In the genomic region with DNA sequence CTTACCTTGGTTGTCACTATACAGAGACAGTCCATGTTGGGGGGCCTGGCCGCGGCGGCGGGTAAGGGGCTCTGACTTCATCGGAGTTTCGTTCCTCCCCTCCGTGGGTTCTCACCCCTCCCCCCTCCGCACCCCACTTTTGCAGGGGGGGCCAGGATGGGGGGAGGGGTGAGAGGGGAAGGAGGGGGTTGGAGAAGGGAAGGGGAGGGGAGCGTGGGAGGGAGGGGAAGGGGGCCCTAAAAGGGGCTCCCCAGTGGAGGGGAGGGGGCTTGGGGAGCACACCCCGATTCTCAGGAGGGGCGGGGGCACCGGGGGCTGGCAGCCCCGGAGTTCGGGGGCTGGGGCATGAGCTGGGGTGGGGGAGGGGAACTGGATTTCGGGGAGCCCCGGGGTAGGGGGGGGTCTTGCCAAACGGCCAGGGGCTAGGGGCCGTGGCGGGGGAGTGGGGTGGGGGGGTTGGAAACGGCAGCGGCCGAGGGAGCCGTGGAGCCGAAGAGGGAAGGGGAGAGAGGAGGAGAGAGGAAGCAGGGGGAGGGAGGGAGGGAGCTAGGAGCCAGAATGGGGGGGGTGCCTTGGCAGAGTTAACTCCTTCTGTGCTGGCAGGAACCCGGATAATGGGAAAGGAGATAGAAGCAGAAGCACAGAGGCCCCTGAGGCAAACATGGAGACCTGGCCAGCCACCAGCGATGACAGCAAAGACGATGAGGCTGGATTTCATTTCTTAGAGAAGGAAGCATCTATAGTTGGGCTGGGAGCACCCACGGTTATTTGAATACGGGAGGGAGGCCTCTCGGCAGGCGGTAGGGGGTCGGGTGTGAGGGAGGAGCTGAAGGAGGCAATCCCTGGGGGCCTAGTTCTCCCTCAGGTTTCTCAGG, we compare ENCODE assay signal across 8 cellular contexts. TPM values are rescaled to one million over a fixed set of nuclear protein-coding genes. Genes with fewer than 3 reads are reported as not detected.
A peak's percentile ranks its signal among the peaks of the same experiment; 100 is the strongest.
DNase-seq lines count a peak whose midpoint lies in the region; ATAC-seq and TF ChIP-seq lines count a peak whose summit lies in the region.

No MANE protein-coding gene starts in this region.

- intact Hi-C loops in activated T-helper 1 cell treated with anti-CD3 and anti-CD28 coated beads, Interleukin-12 subunit alpha, Interleukin-12 subunit beta, Interleukin-2, Interleukin-4 antibody, amounts not matched to agents 30 ng/mL and 10 ng/mL and 1 ng/mL, durations not matched to agents 14 hours and 24 hours and 36 hours (cut with micrococcal nuclease): loop anchor here (10.0 kb wide), 1 partner anchor 1807 kb away; the partner anchor contains the start of gene NTN1

- peak overlapping the region; percentile 62 for H2AFZ ChIP-seq in Loucy (ENCODE audit: low read length)

- TF ChIP-seq POLR2A in gastroesophageal sphincter (IDR thresholded peaks at IDR 0.05): no peak

- peak overlapping the region; percentile 77 for H3K4me3 ChIP-seq in DOHH2 (ENCODE audit: low read length)
- peak overlapping the region; percentile 77 for H3K4me3 ChIP-seq in Loucy (ENCODE audit: low read length, poor library complexity, severe bottlenecking)
- peak overlapping the region; percentile 62 for H3K4me3 ChIP-seq in gastroesophageal sphincter

- H3K9me2 ChIP-seq in DOHH2 (replicated peaks; ENCODE audit: control insufficient read depth, low read length) (no peaks in the 10 kb centered on the region), Loucy (replicated peaks; ENCODE audit: low read depth, low read length) (no peaks in the 10 kb centered on the region)

- H3F3A ChIP-seq in DOHH2 (ENCODE audit: control insufficient read depth, insufficient read depth): peaks cover 14% of the 10 kb centered on the region
- H3F3A ChIP-seq in Loucy (ENCODE audit: low read depth): peaks cover 3% of the 10 kb centered on the region; the same call in 1 of the 2 replicates

- no peaks in the 10 kb centered on the region for H3K9me3 Mint-ChIP-seq in activated T-helper 1 cell treated with anti-CD3 and anti-CD28 coated beads, Interleukin-12 subunit alpha, Interleukin-12 subunit beta, Interleukin-2, Interleukin-4 antibody, amounts not matched to agents 30 ng/mL and 10 ng/mL and 1 ng/mL, durations not matched to agents 14 hours and 24 hours and 36 hours
- H3K9me3 Mint-ChIP-seq in progenitor cell of endocrine pancreas (ENCODE audit: low read depth): no peaks in the 10 kb centered on the region

- H3K27ac ChIP-seq in DOHH2 (ENCODE audit: low read depth, low read length): peak overlapping the region; percentile 66
- H3K27ac ChIP-seq in gastroesophageal sphincter: peak overlapping the region; percentile 72 to 98 (median 92)

- TF ChIP-seq CTCF in DOHH2 (IDR thresholded peaks at IDR 0.05; ENCODE audit: low read depth, low read length, poor library complexity, severe bottlenecking) (no peak), Loucy (conservative IDR thresholded peaks at IDR 0.05; ENCODE audit: low read length) (no peak), gastroesophageal sphincter (IDR thresholded peaks at IDR 0.05) (no peak), progenitor cell of endocrine pancreas (IDR thresholded peaks at IDR 0.05; ENCODE audit: unreplicated experiment) (no peak)

- H3K27ac Mint-ChIP-seq in activated T-helper 1 cell treated with anti-CD3 and anti-CD28 coated beads, Interleukin-12 subunit alpha, Interleukin-12 subunit beta, Interleukin-2, Interleukin-4 antibody, amounts not matched to agents 30 ng/mL and 10 ng/mL and 1 ng/mL, durations not matched to agents 14 hours and 24 hours and 36 hours: peak overlapping the region; percentile 75
- H3K27ac Mint-ChIP-seq in progenitor cell of endocrine pancreas: peak overlapping the region; percentile 81

- H3K79me2 ChIP-seq in DOHH2 (ENCODE audit: control insufficient read depth, low read length) (peaks cover 38% of the 10 kb centered on the region), Loucy (ENCODE audit: insufficient read depth, low read length) (peaks cover 37% of the 10 kb centered on the region; the same call in 1 of the 2 replicates)

- TF ChIP-seq EP300 in gastroesophageal sphincter (IDR thresholded peaks at IDR 0.05): no peak

- peaks cover 8% of the 10 kb centered on the region for H3K36me3 Mint-ChIP-seq in activated T-helper 1 cell treated with anti-CD3 and anti-CD28 coated beads, Interleukin-12 subunit alpha, Interleukin-12 subunit beta, Interleukin-2, Interleukin-4 antibody, amounts not matched to agents 30 ng/mL and 10 ng/mL and 1 ng/mL, durations not matched to agents 14 hours and 24 hours and 36 hours (ENCODE audit: low read depth)
- no peaks in the 10 kb centered on the region for H3K36me3 Mint-ChIP-seq in progenitor cell of endocrine pancreas (ENCODE audit: insufficient read depth)

- peaks cover 73% of the 10 kb centered on the region for H3K4me1 Mint-ChIP-seq in activated T-helper 1 cell treated with anti-CD3 and anti-CD28 coated beads, Interleukin-12 subunit alpha, Interleukin-12 subunit beta, Interleukin-2, Interleukin-4 antibody, amounts not matched to agents 30 ng/mL and 10 ng/mL and 1 ng/mL, durations not matched to agents 14 hours and 24 hours and 36 hours (ENCODE audit: low read depth)
- H3K4me1 Mint-ChIP-seq in progenitor cell of endocrine pancreas (ENCODE audit: low read depth): peaks cover 41% of the 10 kb centered on the region

- ATAC-seq in gastroesophageal sphincter: no peak
- ATAC-seq in HG03159 (IDR thresholded peaks at IDR 0.05; ENCODE audit: unreplicated experiment): no peak

- no peak for DNase-seq in activated T-helper 1 cell treated with anti-CD3 and anti-CD28 coated beads, Interleukin-12 subunit alpha, Interleukin-12 subunit beta, Interleukin-2, Interleukin-4 antibody, amounts not matched to agents 30 ng/mL and 10 ng/mL and 1 ng/mL, durations not matched to agents 14 hours and 24 hours and 36 hours (ENCODE audit: low spot score)
- DNase-seq in progenitor cell of endocrine pancreas (ENCODE audit: low spot score, unreplicated experiment) (no peak), NCI-H2107 (lab: John Stamatoyannopoulos, UW) (no peak), middle frontal gyrus (ENCODE audit: extremely low spot score, low spot score) (no peak)

- H3K4me1 ChIP-seq in DOHH2 (ENCODE audit: control insufficient read depth, low read length): peaks cover 71% of the 10 kb centered on the region
- H3K4me1 ChIP-seq in Loucy (ENCODE audit: insufficient read depth, low read length, poor library complexity, severe bottlenecking): peaks cover 56% of the 10 kb centered on the region
- peaks cover 6 to 85% (median 42%) of the 10 kb centered on the region in 3 donors for H3K4me1 ChIP-seq in gastroesophageal sphincter

- no peaks in the 10 kb centered on the region for H3K27me3 ChIP-seq in DOHH2 (ENCODE audit: control insufficient read depth, low read length)
- no peaks in the 10 kb centered on the region for H3K27me3 ChIP-seq in Loucy (ENCODE audit: insufficient read depth, low read length, poor library complexity, severe bottlenecking)
- no peaks in the 10 kb centered on the region for H3K27me3 ChIP-seq in gastroesophageal sphincter

- WGBS in gastroesophageal sphincter (ENCODE audit: low coverage in 1 of 2), 2 donors: 2 to 10% methylated on average over 7 to 9 of the region's 32 CpGs

- H3K27me3 Mint-ChIP-seq in activated T-helper 1 cell treated with anti-CD3 and anti-CD28 coated beads, Interleukin-12 subunit alpha, Interleukin-12 subunit beta, Interleukin-2, Interleukin-4 antibody, amounts not matched to agents 30 ng/mL and 10 ng/mL and 1 ng/mL, durations not matched to agents 14 hours and 24 hours and 36 hours (ENCODE audit: insufficient read depth): peaks cover 4% of the 10 kb centered on the region
- H3K27me3 Mint-ChIP-seq in progenitor cell of endocrine pancreas: no peaks in the 10 kb centered on the region

- H3K9me3 ChIP-seq in DOHH2 (ENCODE audit: control insufficient read depth, insufficient read depth, low read length) (no peaks in the 10 kb centered on the region), Loucy (ENCODE audit: insufficient read depth, low read depth, low read length) (no peaks in the 10 kb centered on the region), gastroesophageal sphincter (no peaks in the 10 kb centered on the region)

- peak overlapping the region; percentile 85 for H3K9ac ChIP-seq in Loucy (ENCODE audit: low read depth, low read length, poor library complexity, severe bottlenecking)

- H3K36me3 ChIP-seq in DOHH2 (ENCODE audit: control insufficient read depth, low read length): peaks cover 17% of the 10 kb centered on the region
- H3K36me3 ChIP-seq in Loucy (ENCODE audit: insufficient read depth, low read length): peaks cover 5% of the 10 kb centered on the region; the same call in 1 of the 2 replicates
- peaks cover 0 to 15% of the 10 kb centered on the region in 2 donors for H3K36me3 ChIP-seq in gastroesophageal sphincter

- H3K4me2 ChIP-seq in DOHH2 (ENCODE audit: low read length): peak overlapping the region; percentile 82
- peak overlapping the region; percentile 98 for H3K4me2 ChIP-seq in Loucy (ENCODE audit: low read depth, low read length, poor library complexity, severe bottlenecking)

- 0 out of 2 replicates have a peak, but pooled peaks cover 5% of the 10 kb centered on the region for H4K20me1 ChIP-seq in DOHH2 (ENCODE audit: control insufficient read depth, insufficient read depth, low read depth, low read length)
- peaks cover 18% of the 10 kb centered on the region for H4K20me1 ChIP-seq in Loucy (ENCODE audit: insufficient read depth, low read length, poor library complexity, severe bottlenecking)

- peak overlapping the region; percentile 82 for H3K4me3 Mint-ChIP-seq in activated T-helper 1 cell treated with anti-CD3 and anti-CD28 coated beads, Interleukin-12 subunit alpha, Interleukin-12 subunit beta, Interleukin-2, Interleukin-4 antibody, amounts not matched to agents 30 ng/mL and 10 ng/mL and 1 ng/mL, durations not matched to agents 14 hours and 24 hours and 36 hours
- peak overlapping the region; percentile 69 for H3K4me3 Mint-ChIP-seq in progenitor cell of endocrine pancreas (ENCODE audit: low read depth)

RNA-seq across cellular contexts. Expression of gene DLG4, which starts 2.3 kb away (rescaled TPM):
- 15.3 and 15.5 TPM in 2 replicates for total RNA-seq in activated T-helper 1 cell treated with anti-CD3 and anti-CD28 coated beads, Interleukin-12 subunit alpha, Interleukin-12 subunit beta, Interleukin-2, Interleukin-4 antibody, amounts not matched to agents 30 ng/mL and 10 ng/mL and 1 ng/mL, durations not matched to agents 14 hours and 24 hours and 36 hours
- total RNA-seq in gastroesophageal sphincter (10 to 100 TPM; 14.1 to 21.7 (median 16.5) TPM), progenitor cell of endocrine pancreas (46.3 and 48.6 TPM in 2 replicates)

RNA-seq across cellular contexts. Expression of gene ACADVL, which starts 2.4 kb away (rescaled TPM):
- total RNA-seq in activated T-helper 1 cell treated with anti-CD3 and anti-CD28 coated beads, Interleukin-12 subunit alpha, Interleukin-12 subunit beta, Interleukin-2, Interleukin-4 antibody, amounts not matched to agents 30 ng/mL and 10 ng/mL and 1 ng/mL, durations not matched to agents 14 hours and 24 hours and 36 hours: 287 and 294 TPM in 2 replicates
- 100 to 1,000 TPM; 331 to 508 (median 475) TPM for total RNA-seq in gastroesophageal sphincter
- 653 and 693 TPM in 2 replicates for total RNA-seq in progenitor cell of endocrine pancreas

RNA-seq across cellular contexts. Expression of gene DVL2, which starts 17.0 kb away (rescaled TPM):
- total RNA-seq in activated T-helper 1 cell treated with anti-CD3 and anti-CD28 coated beads, Interleukin-12 subunit alpha, Interleukin-12 subunit beta, Interleukin-2, Interleukin-4 antibody, amounts not matched to agents 30 ng/mL and 10 ng/mL and 1 ng/mL, durations not matched to agents 14 hours and 24 hours and 36 hours: 70.0 and 73.5 TPM in 2 replicates
- total RNA-seq in gastroesophageal sphincter: 10 to 100 TPM; 33.0 to 53.9 (median 45.0) TPM
- 104 TPM in 2 replicates for total RNA-seq in progenitor cell of endocrine pancreas

RNA-seq across cellular contexts. Expression of gene PHF23, which starts 21.9 kb away (rescaled TPM):
- 52.5 and 55.4 TPM in 2 replicates for total RNA-seq in activated T-helper 1 cell treated with anti-CD3 and anti-CD28 coated beads, Interleukin-12 subunit alpha, Interleukin-12 subunit beta, Interleukin-2, Interleukin-4 antibody, amounts not matched to agents 30 ng/mL and 10 ng/mL and 1 ng/mL, durations not matched to agents 14 hours and 24 hours and 36 hours
- 10 to 100 TPM; 29.4 to 38.2 (median 31.0) TPM for total RNA-seq in gastroesophageal sphincter
- 66.9 and 73.7 TPM in 2 replicates for total RNA-seq in progenitor cell of endocrine pancreas

RNA-seq across cellular contexts. Expression of gene GABARAP, which starts 24.9 kb away (rescaled TPM):
- total RNA-seq in activated T-helper 1 cell treated with anti-CD3 and anti-CD28 coated beads, Interleukin-12 subunit alpha, Interleukin-12 subunit beta, Interleukin-2, Interleukin-4 antibody, amounts not matched to agents 30 ng/mL and 10 ng/mL and 1 ng/mL, durations not matched to agents 14 hours and 24 hours and 36 hours: 146 and 148 TPM in 2 replicates
- 100 to 1,000 TPM; 289 to 437 (median 386) TPM for total RNA-seq in gastroesophageal sphincter
- 447 and 466 TPM in 2 replicates for total RNA-seq in progenitor cell of endocrine pancreas
